Comparison of ENCODE assay signal across 1 cellular context in the genomic region with DNA sequence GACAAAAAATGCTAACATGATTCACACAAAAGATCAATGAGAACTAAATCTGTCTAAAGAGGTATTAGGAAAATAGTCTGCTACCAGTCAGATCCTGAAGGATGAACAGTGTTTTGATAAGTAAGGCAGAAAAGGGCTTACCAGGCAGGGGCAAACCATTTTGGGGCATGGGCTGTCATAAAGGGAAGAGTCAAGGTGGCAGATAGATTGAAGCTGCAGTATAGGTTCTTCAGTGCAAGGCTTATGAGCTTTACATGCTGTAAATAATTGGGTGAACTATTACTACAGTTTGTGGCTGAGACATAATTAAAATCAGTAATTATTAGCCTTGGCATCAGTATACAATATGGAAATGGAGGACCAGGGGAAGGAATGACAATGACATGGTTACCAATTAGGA.
TF ChIP-seq lines count a peak whose summit lies in the region.

No MANE protein-coding gene starts in this region.

TF ChIP-seq in HepG2, 621 proteins besides CTCF, POLR2A, EP300 and RAD21:
- TF ChIP-seq RBM22 (optimal IDR thresholded peaks at IDR 0.05; ENCODE audit: low read length) (peak; percentile 56), RFXAP (CRISPR knock-in tag; IDR thresholded peaks at IDR 0.05; ENCODE audit: borderline replicate concordance) (no peak)
